Comparison of ENCODE assay signal across 7 cellular contexts in genomic region chr4:184475096-184475461, GRCh38. TPM values are rescaled to one million over a fixed set of nuclear protein-coding genes. Genes with fewer than 3 reads are reported as not detected.
A peak's percentile ranks its signal among the peaks of the same experiment; 100 is the strongest.
DNase-seq lines count a peak whose midpoint lies in the region; ATAC-seq and TF ChIP-seq lines count a peak whose summit lies in the region.

No MANE protein-coding gene starts in this region.

- H3K27ac ChIP-seq in HEK293 (ENCODE audit: extremely low read depth, low read depth, low read length) (peak overlapping the region; percentile 61; the same call in 1 of the 2 replicates), thymus (ENCODE audit: low read depth) (peak overlapping the region; percentile 100)

- under 1% methylated on average over 17 of the region's 17 CpGs for WGBS in thymus

- POLR2A ChIA-PET in HEK293 (lab: Yijun Ruan, JAX) = interaction anchor here (0.9 to 1.6 kb wide), 11 partner anchors 17 to 259 kb away, joined by 3 to 16 read pairs (median 5); partner anchors contain the start of genes CASP3, CENPU and PRIMPOL

- TF ChIP-seq CTCF in HEK293 (tag by site-specific recombination; IDR thresholded peaks at IDR 0.05) (no peak), NB4 (IDR thresholded peaks at IDR 0.05; ENCODE audit: low read depth, low read length) (no peak), fibroblast of pulmonary artery (IDR thresholded peaks at IDR 0.05; ENCODE audit: low read length, missing control alignments) (no peak), neural crest cell (conservative IDR thresholded peaks at IDR 0.05) (no peak)

- H3K9me3 ChIP-seq in HEK293 (ENCODE audit: control insufficient read depth, insufficient read depth, low read depth, low read length) (no peaks in the 10 kb centered on the region), thymus (ENCODE audit: control insufficient read depth) (no peaks in the 10 kb centered on the region)

- H3K27me3 Mint-ChIP-seq in neural crest cell (ENCODE audit: low read depth) = no peaks in the 10 kb centered on the region

- no peak for TF ChIP-seq POLR2A in NB4 (IDR thresholded peaks at IDR 0.05; ENCODE audit: extremely low read depth, insufficient read length)

- peak overlapping the region; percentile 94 for H3K4me3 Mint-ChIP-seq in neural crest cell

- peak overlapping the region; percentile 81 for H3K4me3 ChIP-seq in HEK293 (ENCODE audit: low read depth, low read length)
- H3K4me3 ChIP-seq in NB4 (ENCODE audit: low read depth, low read length) = peak overlapping the region; percentile 89
- peak overlapping the region; percentile 69 for H3K4me3 ChIP-seq in fibroblast of pulmonary artery (replicated peaks; ENCODE audit: low read depth, low read length)
- H3K4me3 ChIP-seq in thymus (ENCODE audit: low read length) = peak overlapping the region; percentile 86

- peaks cover 56% of the 10 kb centered on the region for H3K4me1 Mint-ChIP-seq in neural crest cell

- peak overlapping the region; percentile 97 for H3K27ac Mint-ChIP-seq in neural crest cell (ENCODE audit: unreplicated experiment)

- H3K36me3 ChIP-seq in HEK293 (ENCODE audit: control insufficient read depth in 2 of 2, insufficient read depth in 1 of 2, low read length in 2 of 2) (no peaks in the 10 kb centered on the region), thymus (ENCODE audit: control insufficient read depth, insufficient read depth) (no peaks in the 10 kb centered on the region)

- no peaks in the 10 kb centered on the region for H3K27me3 ChIP-seq in thymus (ENCODE audit: control insufficient read depth, insufficient read depth)

- H3K36me3 Mint-ChIP-seq in neural crest cell (ENCODE audit: low read depth) = no peaks in the 10 kb centered on the region

- DNase-seq in NB4 (ENCODE audit: low read depth) (peak; percentile 72), fibroblast of pulmonary artery (ENCODE audit: low read depth) (peak; percentile 54), neural crest cell (ENCODE audit: low read depth, low spot score) (no peak)
- peak; percentile 7 to 51 for DNase-seq in activated T-helper 1 cell treated with anti-CD3 and anti-CD28 coated beads, Interleukin-2, amount 50 U/mL, for 16 hours (ENCODE audit: low read depth in 1 of 2, low spot score in 1 of 2)

- peak; percentile 4 for ATAC-seq in GM18499 (IDR thresholded peaks at IDR 0.05; ENCODE audit: insufficient read depth, unreplicated experiment)

- CTCF ChIA-PET in HEK293 (lab: Yijun Ruan, JAX) = no interaction called here

- no peaks in the 10 kb centered on the region for H3K9me3 Mint-ChIP-seq in neural crest cell

- H3K4me1 ChIP-seq in HEK293 (ENCODE audit: control insufficient read depth, insufficient read depth, low read length) (peaks cover 9% of the 10 kb centered on the region; the same call in 1 of the 2 replicates), thymus (ENCODE audit: control insufficient read depth, insufficient read depth, low read length) (peaks cover 8% of the 10 kb centered on the region)

TF ChIP-seq in HEK293, 187 proteins besides CTCF, POLR2A, EP300 and RAD21:
- TF ChIP-seq ZNF404 (tag by site-specific recombination; IDR thresholded peaks at IDR 0.05) (no peak), ZNF335 (tag by site-specific recombination; conservative IDR thresholded peaks at IDR 0.05) (peak; percentile 19; the same call in 1 of the 2 replicates), EGR2 (tag by site-specific recombination; IDR thresholded peaks at IDR 0.05; ENCODE audit: low read depth) (peak; percentile 32; the same call in 1 of the 2 replicates), PRDM10 (tag by site-specific recombination; IDR thresholded peaks at IDR 0.05) (0 out of 2 replicates have a peak, but pooled peaks have one; percentile 41), ZNF2 (tag by site-specific recombination; IDR thresholded peaks at IDR 0.05) (0 out of 2 replicates have a peak, but pooled peaks have one; percentile 3), HIC1 (tag by site-specific recombination; IDR thresholded peaks at IDR 0.05) (0 out of 2 replicates have a peak, but pooled peaks have one; percentile 4), ZNF561 (tag by site-specific recombination; IDR thresholded peaks at IDR 0.05; ENCODE audit: borderline replicate concordance) (0 out of 2 replicates have a peak, but pooled peaks have one; percentile 4), ZBTB6 (tag by site-specific recombination; IDR thresholded peaks at IDR 0.05) (peak; percentile 25; the same call in 1 of the 2 replicates), PRDM6 (tag by site-specific recombination; IDR thresholded peaks at IDR 0.05) (no peak), ZBTB20 (tag by site-specific recombination; IDR thresholded peaks at IDR 0.05) (0 out of 2 replicates have a peak, but pooled peaks have one; percentile 1), KLF9 (tag by site-specific recombination; IDR thresholded peaks at IDR 0.05; ENCODE audit: low read depth) (peak; percentile 32; the same call in 1 of the 2 replicates), YY2 (tag by site-specific recombination; IDR thresholded peaks at IDR 0.05) (0 out of 2 replicates have a peak, but pooled peaks have one; percentile 3), MEIS1 (CRISPR knock-in tag; IDR thresholded peaks at IDR 0.05; ENCODE audit: borderline replicate concordance) (no peak)

RNA-seq across cellular contexts. Expression of gene IRF2, which starts 0.7 kb away (rescaled TPM):
- total RNA-seq in neural crest cell = 12.6 and 15.8 TPM in 2 replicates
- 42.2 TPM for polyA plus RNA-seq in thymus
